8 cellular contexts compared by ENCODE assay signal in genomic region chr15:38699633-38700230, GRCh38.
A peak's percentile ranks its signal among the peaks of the same experiment; 100 is the strongest.
DNase-seq lines count a peak whose midpoint lies in the region; ATAC-seq and TF ChIP-seq lines count a peak whose summit lies in the region.

No MANE protein-coding gene starts in this region.

- no peak overlapping the region for H3K4me3 ChIP-seq in CD8-positive, alpha-beta memory T cell (ENCODE audit: low read length)
- no peak overlapping the region for H3K4me3 ChIP-seq in gastroesophageal sphincter

- H3K36me3 Mint-ChIP-seq in CD8-positive, alpha-beta memory T cell = no peaks in the 10 kb centered on the region
- H3K36me3 Mint-ChIP-seq in progenitor cell of endocrine pancreas (ENCODE audit: insufficient read depth) = no peaks in the 10 kb centered on the region

- peak overlapping the region; percentile 64 to 91 (median 80) for H3K27ac Mint-ChIP-seq in CD8-positive, alpha-beta memory T cell
- no peak overlapping the region for H3K27ac Mint-ChIP-seq in progenitor cell of endocrine pancreas

- TF ChIP-seq POLR2A in gastroesophageal sphincter (IDR thresholded peaks at IDR 0.05) = no peak

- peaks cover 52% of the 10 kb centered on the region for H3K4me1 ChIP-seq in CD8-positive, alpha-beta memory T cell (ENCODE audit: insufficient read depth, low read length)
- H3K4me1 ChIP-seq in gastroesophageal sphincter = no peaks in the 10 kb centered on the region

- H3K4me3 Mint-ChIP-seq in CD8-positive, alpha-beta memory T cell = peak overlapping the region in 5 of 7 donors; percentile 3 to 37 (median 30)
- no peak overlapping the region for H3K4me3 Mint-ChIP-seq in progenitor cell of endocrine pancreas (ENCODE audit: low read depth)

- no peaks in the 10 kb centered on the region for H3K27me3 ChIP-seq in CD8-positive, alpha-beta memory T cell (ENCODE audit: insufficient read depth, low read length, poor library complexity, severe bottlenecking)
- H3K27me3 ChIP-seq in gastroesophageal sphincter = no peaks in the 10 kb centered on the region

- TF ChIP-seq CTCF in gastroesophageal sphincter (IDR thresholded peaks at IDR 0.05) (peak; percentile 55 to 72 (median 60)), progenitor cell of endocrine pancreas (IDR thresholded peaks at IDR 0.05; ENCODE audit: unreplicated experiment) (peak; percentile 80)

- H3K9me3 Mint-ChIP-seq in CD8-positive, alpha-beta memory T cell = no peaks in the 10 kb centered on the region
- peaks cover 4% of the 10 kb centered on the region for H3K9me3 Mint-ChIP-seq in progenitor cell of endocrine pancreas (ENCODE audit: low read depth)

- peaks cover 0 to 3% of the 10 kb centered on the region in 2 donors for H3K27me3 Mint-ChIP-seq in CD8-positive, alpha-beta memory T cell
- peaks cover 10% of the 10 kb centered on the region for H3K27me3 Mint-ChIP-seq in progenitor cell of endocrine pancreas

- CTCF ChIA-PET in CD8-positive, alpha-beta memory T cell (lab: Charles Lee) = interaction anchor here (0.6 to 6.6 kb wide), 46 partner anchors 8 to 1058 kb away, joined by 3 to 116 read pairs (median 4); partner anchors contain the start of genes FAM98B and RASGRP1

- H3K4me1 Mint-ChIP-seq in CD8-positive, alpha-beta memory T cell = peaks cover 53 to 57% (median 56%) of the 10 kb centered on the region in 3 donors
- peaks cover 12% of the 10 kb centered on the region for H3K4me1 Mint-ChIP-seq in progenitor cell of endocrine pancreas (ENCODE audit: low read depth)

- peak; percentile 39 to 76 (median 59) for DNase-seq in CD8-positive, alpha-beta memory T cell
- DNase-seq in GM19240 (ENCODE audit: insufficient read length, low spot score) (peak; percentile 53), HPDE6-E6E7 (ENCODE audit: extremely low spot score) (peak; percentile 49), RPMI8226 (peak; percentile 63), progenitor cell of endocrine pancreas (ENCODE audit: low spot score, unreplicated experiment) (no peak), OCI-M2 (lab: John Stamatoyannopoulos, UW; ENCODE audit: unreplicated experiment) (no peak)
- peak; percentile 59 for DNase-seq in activated effector memory CD4-positive, alpha-beta T cell treated with Interleukin-2 at 50 U/mL for 16 hours

- ATAC-seq in gastroesophageal sphincter = no peak

- no peaks in the 10 kb centered on the region for H3K36me3 ChIP-seq in CD8-positive, alpha-beta memory T cell (ENCODE audit: insufficient read depth, low read length)
- H3K36me3 ChIP-seq in gastroesophageal sphincter = no peaks in the 10 kb centered on the region

- H3K9me3 ChIP-seq in CD8-positive, alpha-beta memory T cell (ENCODE audit: low read length) = no peaks in the 10 kb centered on the region
- H3K9me3 ChIP-seq in gastroesophageal sphincter = no peaks in the 10 kb centered on the region

- no peak overlapping the region for H3K27ac ChIP-seq in CD8-positive, alpha-beta memory T cell (ENCODE audit: low read depth, low read length)
- no peak overlapping the region for H3K27ac ChIP-seq in gastroesophageal sphincter

- no peak for TF ChIP-seq EP300 in gastroesophageal sphincter (IDR thresholded peaks at IDR 0.05)

- WGBS in gastroesophageal sphincter (ENCODE audit: low coverage in 1 of 2), 2 donors = 95 to 100% methylated on average over 1 of the region's 2 CpGs

- POLR2A ChIA-PET in CD8-positive, alpha-beta memory T cell (lab: Charles Lee) = interaction anchor here (0.7 to 1.6 kb wide), 4 partner anchors 11 to 260 kb away, joined by 3 to 5 read pairs (median 4); no protein-coding TSS in a partner anchor

Comparison
In these comparisons a context has a peak if more than half of its experiments do, and no peak if none do; other contexts are left out.
1. DNase-seq: peak in CD8-positive, alpha-beta memory T cell (5 of 5), GM19240 (single experiment), HPDE6-E6E7 (single experiment), RPMI8226 (single experiment) and activated effector memory CD4-positive, alpha-beta T cell treated with Interleukin-2 at 50 U/mL for 16 hours (single experiment); none in progenitor cell of endocrine pancreas (single experiment) and OCI-M2 (single experiment).